Comparison of ENCODE assay signal across 31 cellular contexts in the genomic region with DNA sequence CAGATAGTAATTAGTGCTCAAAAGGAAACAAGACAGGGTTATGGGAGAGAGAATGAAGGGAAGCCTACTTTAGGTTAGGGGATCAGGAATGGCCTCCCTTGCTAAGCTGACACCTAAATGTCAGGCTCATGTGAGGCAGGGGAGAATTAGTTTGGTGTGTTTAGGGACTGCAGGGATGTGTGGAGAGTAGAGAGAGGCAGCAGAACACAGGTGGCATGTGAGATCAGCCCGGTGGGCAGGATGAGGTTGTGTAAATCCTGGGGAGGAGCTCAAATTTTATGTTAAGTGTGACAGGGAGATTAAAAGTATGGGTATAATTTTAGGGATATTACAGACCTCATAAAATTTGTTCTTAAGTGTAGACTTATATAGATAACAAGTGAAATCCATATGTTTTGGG.
"Had no signal": no experiment of that assay in that cellular context is flagged by ENCODE, and none has a peak within 500 bp of the region (broad histone marks: within the 10 kb centered on the region; RNA-seq: fewer than 3 reads in every experiment).

No MANE protein-coding gene starts in this region.

- H3K4me3 ChIP-seq: heart left ventricle, psoas muscle, smooth muscle cell, tibial artery, upper lobe of right lung had no signal

- H3K27ac ChIP-seq: brain microvascular endothelial cell, foreskin keratinocyte, heart left ventricle, psoas muscle, tibial artery, upper lobe of right lung had no signal

- H3K36me3 ChIP-seq: brain microvascular endothelial cell, heart left ventricle, tibial artery, upper lobe of right lung had no signal

- H3K27me3 Mint-ChIP-seq: activated CD4-positive, alpha-beta memory T cell treated with anti-CD3 and anti-CD28 coated beads for 36 hours; naive B cell; stimulated activated memory B cell treated with anti-CD40 and anti-IgM and Interleukin-4, amounts not matched to agents 10 μg/mL and 1 μg/mL and 100 μg/mL, for 72 hours; stimulated activated naive CD8-positive, alpha-beta T cell treated with anti-CD3 and anti-CD28 coated beads, Interleukin-15, amount 100 ng/mL, for 72 hours; T-cell had no signal

- H3K4me3 Mint-ChIP-seq: activated CD4-positive, alpha-beta memory T cell treated with anti-CD3 and anti-CD28 coated beads for 36 hours; endodermal cell; immature natural killer cell; mesothelial cell of epicardium; naive B cell; stimulated activated memory B cell treated with anti-CD40 and anti-IgM and Interleukin-4, amounts not matched to agents 10 μg/mL and 1 μg/mL and 100 μg/mL, for 72 hours; stimulated activated naive CD8-positive, alpha-beta T cell treated with anti-CD3 and anti-CD28 coated beads, Interleukin-15, amount 100 ng/mL, for 72 hours; T-cell had no signal

- ATAC-seq: esophagus mucosa; foreskin keratinocyte; heart left ventricle; left colon; psoas muscle; stimulated activated memory B cell treated with anti-CD40 and anti-IgM and Interleukin-4, amounts not matched to agents 10 μg/mL and 1 μg/mL and 100 μg/mL, for 72 hours; stimulated activated naive CD8-positive, alpha-beta T cell treated with anti-CD3 and anti-CD28 coated beads, Interleukin-15, amount 100 ng/mL, for 72 hours; T-cell; upper lobe of right lung had no signal

- H3K36me3 Mint-ChIP-seq: activated CD4-positive, alpha-beta memory T cell treated with anti-CD3 and anti-CD28 coated beads for 36 hours; immature natural killer cell; mesothelial cell of epicardium; naive B cell; stimulated activated memory B cell treated with anti-CD40 and anti-IgM and Interleukin-4, amounts not matched to agents 10 μg/mL and 1 μg/mL and 100 μg/mL, for 72 hours; T-cell had no signal

- H3K4me1 Mint-ChIP-seq: immature natural killer cell, mesothelial cell of epicardium had no signal

- H3K27ac Mint-ChIP-seq: activated CD4-positive, alpha-beta memory T cell treated with anti-CD3 and anti-CD28 coated beads for 36 hours; endodermal cell; immature natural killer cell; mesothelial cell of epicardium; stimulated activated memory B cell treated with anti-CD40 and anti-IgM and Interleukin-4, amounts not matched to agents 10 μg/mL and 1 μg/mL and 100 μg/mL, for 72 hours; stimulated activated naive CD8-positive, alpha-beta T cell treated with anti-CD3 and anti-CD28 coated beads, Interleukin-15, amount 100 ng/mL, for 72 hours; T-cell had no signal

- H3K9me3 ChIP-seq: heart left ventricle, psoas muscle, tibial artery, upper lobe of right lung had no signal

- H3K27me3 ChIP-seq: brain microvascular endothelial cell, foreskin keratinocyte, heart left ventricle, tibial artery, upper lobe of right lung had no signal

- H3K9me3 Mint-ChIP-seq: activated CD4-positive, alpha-beta memory T cell treated with anti-CD3 and anti-CD28 coated beads for 36 hours; endodermal cell; immature natural killer cell; mesothelial cell of epicardium; naive B cell; stimulated activated memory B cell treated with anti-CD40 and anti-IgM and Interleukin-4, amounts not matched to agents 10 μg/mL and 1 μg/mL and 100 μg/mL, for 72 hours; stimulated activated naive CD8-positive, alpha-beta T cell treated with anti-CD3 and anti-CD28 coated beads, Interleukin-15, amount 100 ng/mL, for 72 hours; T-cell had no signal

- DNase-seq: activated CD4-positive, alpha-beta memory T cell treated with anti-CD3 and anti-CD28 coated beads for 36 hours; activated CD4-positive, alpha-beta T cell treated with anti-CD3 and anti-CD28 coated beads for 48 hours; activated CD8-positive, alpha-beta memory T cell treated with anti-CD3 and anti-CD28 coated beads, Interleukin-2, amount 50 U/mL, for 4 hours; activated gamma-delta T cell treated with Interleukin-2 at 50 U/mL for 16 hours; activated naive CD4-positive, alpha-beta T cell treated with anti-CD3 and anti-CD28 coated beads, Interleukin-2, amount 50 U/mL, for 16 hours; activated T-cell treated with anti-CD3 and anti-CD28 coated beads, Interleukin-2, amount 50 U/mL, for 1 hour; amniotic stem cell; brain microvascular endothelial cell; central memory CD4-positive, alpha-beta T cell; endodermal cell; foreskin keratinocyte; heart left ventricle; hypothalamus; immature natural killer cell; kidney; left colon; naive B cell; psoas muscle; stimulated activated CD4-positive, alpha-beta T cell treated with anti-CD3 and anti-CD28 coated beads, Interleukin-1b, Interleukin-23, amount 100 ng/mL, for 48 hours; stimulated activated CD4-positive, alpha-beta T cell treated with anti-CD3 and anti-CD28 coated beads, Interleukin-4, amount 100 ng/mL, for 4 hours; stimulated activated CD8-positive, alpha-beta memory T cell treated with anti-CD3 and anti-CD28 coated beads, Interleukin-4, amount 100 ng/mL, for 48 hours; stimulated activated naive CD8-positive, alpha-beta T cell treated with anti-CD3 and anti-CD28 coated beads, Interleukin-15, amount 100 ng/mL, for 72 hours; substantia nigra; T-cell; tibial artery; upper lobe of right lung had no signal

- FAIRE-seq: astrocyte, kidney had no signal

- H3K4me2 ChIP-seq: smooth muscle cell had no signal

- H3K4me1 ChIP-seq: foreskin keratinocyte, psoas muscle, upper lobe of right lung had no signal
